In genomic region chr4:69517674-69518073, GRCh38 we compare ENCODE assay signal across 1 cellular context.
TF ChIP-seq lines count a peak whose summit lies in the region.

No MANE protein-coding gene starts in this region.

TF ChIP-seq in GM23338, 12 proteins besides CTCF, POLR2A, EP300 and RAD21 (continued from another document):
- TF ChIP-seq ZNF331 (CRISPR knock-in tag; IDR thresholded peaks at IDR 0.05; ENCODE audit: low read depth) = no peak
TF ChIP-seq in GM23338: peak in this region for 0.
